17 cellular contexts compared by ENCODE assay signal in genomic region chr12:106360400-106360994, GRCh38.
"Had no signal": no experiment of that assay in that cellular context is flagged by ENCODE, and none has a peak within 500 bp of the region (broad histone marks: within the 10 kb centered on the region; RNA-seq: fewer than 3 reads in every experiment).

No MANE protein-coding gene starts in this region.

- H2AFZ ChIP-seq: neural progenitor cell had no signal

- H3K4me2 ChIP-seq: neural progenitor cell had no signal

- H3K27ac ChIP-seq: neural progenitor cell, ovary, suprapubic skin, thyroid gland had no signal

- H3K4me1 ChIP-seq: neural progenitor cell had no signal

- H3K4me3 ChIP-seq: gastrocnemius medialis, neural progenitor cell, ovary, smooth muscle cell, suprapubic skin, thyroid gland had no signal

- H3K9me3 ChIP-seq: gastrocnemius medialis, ovary, suprapubic skin, thyroid gland had no signal

- H3K36me3 ChIP-seq: gastrocnemius medialis, neural progenitor cell, ovary, suprapubic skin, thyroid gland had no signal

- H3K27me3 ChIP-seq: gastrocnemius medialis, neural progenitor cell, ovary, suprapubic skin, thyroid gland had no signal

- ATAC-seq: esophagus mucosa; gastrocnemius medialis; left cardiac atrium; left ventricle myocardium superior; natural killer cell treated with Interleukin-12 subunit alpha and Interleukin-12 subunit beta and Interleukin-15 and Interleukin-18, amount 100 ng/mL, for 72 hours; right cardiac atrium had no signal

- DNase-seq: effector memory CD4-positive, alpha-beta T cell; gastrocnemius medialis; immature natural killer cell; left cardiac atrium; left ventricle myocardium superior; midbrain; nucleus accumbens; ovary; right cardiac atrium; stimulated activated CD4-positive, alpha-beta T cell treated with anti-CD3 and anti-CD28 coated beads, Interleukin-2, amount 100 ng/mL, for 48 hours; stimulated activated naive CD4-positive, alpha-beta T cell treated with Interleukin-2 at 50 U/mL for 16 hours; thyroid gland had no signal

- H3K9ac ChIP-seq: neural progenitor cell had no signal
